Comparison of ENCODE assay signal across 1 cellular context in genomic region chr14:104342435-104343293, GRCh38.
TF ChIP-seq lines count a peak whose summit lies in the region.

No MANE protein-coding gene starts in this region.

TF ChIP-seq in HEK293, 187 proteins besides CTCF, POLR2A, EP300 and RAD21 (continued from another document):
- TF ChIP-seq ZNF488 (tag by site-specific recombination; IDR thresholded peaks at IDR 0.05) = no peak
- TF ChIP-seq ZNF175 (tag by site-specific recombination; IDR thresholded peaks at IDR 0.05) = no peak
- TF ChIP-seq ZNF132 (tag by site-specific recombination; IDR thresholded peaks at IDR 0.05; ENCODE audit: borderline replicate concordance) = no peak
- TF ChIP-seq ZNF140 (tag by site-specific recombination; IDR thresholded peaks at IDR 0.05) = no peak
- 0 out of 2 replicates have a peak, but pooled peaks have one; percentile 5 for TF ChIP-seq SP3 (tag by site-specific recombination; IDR thresholded peaks at IDR 0.05)
- TF ChIP-seq BCL11B (tag by site-specific recombination; IDR thresholded peaks at IDR 0.05; ENCODE audit: low read depth) = no peak
- peak; percentile 23; the same call in 1 of the 2 replicates for TF ChIP-seq ZBTB48 (tag by site-specific recombination; IDR thresholded peaks at IDR 0.05)
- 0 out of 2 replicates have a peak, but pooled peaks have one; percentile 0 for TF ChIP-seq PRDM4 (tag by site-specific recombination; IDR thresholded peaks at IDR 0.05)
- no peak for TF ChIP-seq ZNF664 (tag by site-specific recombination; IDR thresholded peaks at IDR 0.05)
- 0 out of 2 replicates have a peak, but pooled peaks have one; percentile 5 for TF ChIP-seq ZBTB20 (tag by site-specific recombination; IDR thresholded peaks at IDR 0.05)
- no peak for TF ChIP-seq ZNF624 (tag by site-specific recombination; IDR thresholded peaks at IDR 0.05)
- no peak for TF ChIP-seq ZNF416 (tag by site-specific recombination; IDR thresholded peaks at IDR 0.05)
- TF ChIP-seq ZNF223 (tag by site-specific recombination; IDR thresholded peaks at IDR 0.05) = 0 out of 2 replicates have a peak, but pooled peaks have one; percentile 25
- TF ChIP-seq YY1 (tag by site-specific recombination; IDR thresholded peaks at IDR 0.05) = no peak
- peak; percentile 94 for TF ChIP-seq REST (tag by site-specific recombination; IDR thresholded peaks at IDR 0.05)
- TF ChIP-seq HOXA7 (CRISPR knock-in tag; IDR thresholded peaks at IDR 0.05; ENCODE audit: borderline replicate concordance) = no peak
TF ChIP-seq in HEK293: peak in this region for 6.
